7 cellular contexts compared by ENCODE assay signal in the genomic region with DNA sequence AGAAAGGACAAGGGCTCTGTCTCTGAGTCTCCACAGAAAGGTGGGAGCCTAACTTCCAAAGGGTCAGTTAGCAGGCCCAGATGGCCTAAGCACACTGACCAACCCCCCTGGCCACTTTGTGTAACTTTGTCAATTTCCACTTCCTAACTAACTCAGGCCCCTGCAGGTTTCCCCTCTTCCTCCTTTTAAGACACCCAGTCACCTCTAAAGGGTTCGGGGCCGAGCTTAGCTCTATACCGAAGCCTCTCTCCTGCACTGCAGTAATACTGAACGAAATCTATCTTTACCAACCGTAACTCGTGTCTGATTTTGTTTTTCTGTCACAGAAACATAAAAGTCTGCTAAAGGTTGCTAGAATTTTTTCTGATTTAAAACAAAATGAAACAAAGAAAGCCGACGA. TPM values are rescaled to one million over a fixed set of nuclear protein-coding genes. Genes with fewer than 3 reads are reported as not detected.
"Had no signal": no experiment of that assay in that cellular context is flagged by ENCODE, and none has a peak within 500 bp of the region (broad histone marks: within the 10 kb centered on the region; RNA-seq: fewer than 3 reads in every experiment).

No MANE protein-coding gene starts in this region.

- H3K4me3 Mint-ChIP-seq: GM23338, H9, HFFc6 had no signal

- DNase-seq: H9, HCEC 1CT, HFFc6, IMR-90 had no signal

- H3K27ac Mint-ChIP-seq: GM23338, HFFc6 had no signal

- ATAC-seq: GM23338, K562 had no signal

- H3K4me1 Mint-ChIP-seq: GM23338 had no signal

- H3K4me3 ChIP-seq: GM23338, K562 had no signal

RNA-seq across cellular contexts. Expression of a gene that starts 44.4 kb away (rescaled TPM):
- total RNA-seq: HT-29, K562 had no signal
